Comparison of ENCODE assay signal across 8 cellular contexts in the genomic region with DNA sequence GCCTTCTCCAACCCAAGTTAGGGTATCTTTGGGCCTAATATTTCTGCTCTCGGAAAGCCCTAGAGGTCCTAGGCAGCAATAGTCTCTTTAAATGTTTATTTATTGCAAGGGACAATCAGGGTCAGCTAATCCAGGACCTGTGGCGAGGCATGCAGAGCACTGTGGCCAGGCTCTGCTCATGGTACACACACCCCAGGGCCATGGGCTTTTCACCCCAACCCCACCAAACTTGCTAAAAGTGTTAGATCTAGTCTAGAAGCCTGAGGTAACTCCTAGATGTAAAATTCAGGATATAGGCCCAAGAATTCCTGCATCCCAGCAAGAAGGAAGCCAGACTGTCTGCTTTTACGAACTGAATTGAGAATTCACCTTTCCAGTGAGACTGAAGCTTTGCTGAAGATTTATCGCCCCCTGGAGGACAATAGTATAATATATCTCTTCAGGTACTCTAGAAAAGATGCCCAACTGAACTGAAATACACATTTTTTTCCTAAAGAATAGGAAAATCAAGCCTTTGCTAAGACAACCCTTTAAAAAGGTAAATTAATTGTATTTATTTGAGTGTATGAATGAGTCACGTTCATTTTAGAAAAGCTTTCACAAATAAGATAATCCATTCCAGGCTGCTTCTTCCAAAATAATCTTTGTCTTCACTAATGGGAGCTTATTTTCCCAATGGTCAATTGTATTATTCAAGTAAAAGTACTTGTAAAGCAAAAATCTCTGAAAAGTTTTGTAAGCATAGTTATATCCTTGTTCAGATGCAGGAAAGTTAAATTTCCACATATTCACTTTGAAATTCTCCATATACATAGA.
DNase-seq lines count a peak whose midpoint lies in the region; ATAC-seq and TF ChIP-seq lines count a peak whose summit lies in the region.

No MANE protein-coding gene starts in this region.

- no TSS peak for BruUV-seq in mammary epithelial cell (replicated peaks; lab: Mats Ljungman, UMichigan)

- CTCF ChIA-PET in mammary epithelial cell (lab: Charles Lee; ENCODE audit: low non-redundant PET) = no interaction called here

- dilution Hi-C loops in mammary epithelial cell (cut with HindIII; ENCODE audit: low sequenced_read_pairs) = no loop called here

- H3K4me1 ChIP-seq in BLaER1 = peaks cover 5% of the 10 kb centered on the region; the same call in 1 of the 2 replicates
- H3K4me1 ChIP-seq in mammary epithelial cell (ENCODE audit: insufficient read depth, low read length) = no peaks in the 10 kb centered on the region
- H3K4me1 ChIP-seq in liver (ENCODE audit: control insufficient read depth in 4 of 4, insufficient read depth in 4 of 4, low read length in 3 of 4) = peaks cover 3 to 10% (median 5%) of the 10 kb centered on the region in 4 donors

- H4K20me1 ChIP-seq in BLaER1 (no peaks in the 10 kb centered on the region), mammary epithelial cell (ENCODE audit: insufficient read depth, low read length) (no peaks in the 10 kb centered on the region)

- WGBS in mammary epithelial cell (ENCODE audit: low coverage, missing lambda C conversion rate) = 28% methylated on average over 5 of the region's 5 CpGs
- WGBS in liver = 36% methylated on average over 5 of the region's 5 CpGs

- H3K27ac ChIP-seq in BLaER1 = peak overlapping the region; percentile 39; the same call in 1 of the 2 replicates
- no peak overlapping the region for H3K27ac ChIP-seq in mammary epithelial cell (ENCODE audit: insufficient read depth, low read depth, low read length)
- H3K27ac ChIP-seq in liver (ENCODE audit: low read depth in 1 of 2, low read length in 2 of 2) = no peak overlapping the region

- no peaks in the 10 kb centered on the region for H3K27me3 ChIP-seq in BLaER1
- H3K27me3 ChIP-seq in mammary epithelial cell (ENCODE audit: insufficient read depth, low read length) = no peaks in the 10 kb centered on the region
- H3K27me3 ChIP-seq in liver (ENCODE audit: control insufficient read depth in 4 of 4, insufficient read depth in 4 of 4, low read length in 3 of 4) = no peaks in the 10 kb centered on the region

- in situ Hi-C loops in mammary epithelial cell (cut with MboI; ENCODE audit: low sequenced_read_pairs in 2 of 2) = no loop called here

- TF ChIP-seq RAD21 in liver (IDR thresholded peaks at IDR 0.05) = peak; percentile 93

- TF ChIP-seq CTCF in mammary epithelial cell (conservative IDR thresholded peaks at IDR 0.05 in 1 of 2, IDR thresholded peaks at IDR 0.05 in 1 of 2; ENCODE audit: extremely low read depth in 1 of 2, insufficient read depth in 1 of 2, low read depth in 1 of 2, low read length in 2 of 2) (peak; percentile 51 to 65), liver (IDR thresholded peaks at IDR 0.05; ENCODE audit: low read depth, low read length, missing input control) (peak; percentile 58)

- H3K79me2 ChIP-seq in mammary epithelial cell (ENCODE audit: insufficient read depth, low read length) = no peaks in the 10 kb centered on the region

- no peak overlapping the region for H2AFZ ChIP-seq in mammary epithelial cell (ENCODE audit: low read depth, low read length)

- H3K36me3 ChIP-seq in BLaER1 (no peaks in the 10 kb centered on the region), mammary epithelial cell (ENCODE audit: insufficient read depth, low read length) (no peaks in the 10 kb centered on the region), liver (ENCODE audit: control insufficient read depth in 4 of 4, insufficient read depth in 3 of 4, low read depth in 1 of 4, low read length in 3 of 4) (no peaks in the 10 kb centered on the region)

- DNase-seq in NCI-H2171 (lab: John Stamatoyannopoulos, UW) = peak; percentile 23
- peak; percentile 11 for DNase-seq in mammary epithelial cell
- DNase-seq in effector CD8-positive, alpha-beta T cell (lab: John Stamatoyannopoulos, UW) = no peak
- DNase-seq in activated CD8-positive, alpha-beta memory T cell treated with anti-CD3 and anti-CD28 coated beads for 24 hours = no peak

- peak; percentile 73 for ATAC-seq in GM18858 (IDR thresholded peaks at IDR 0.05; ENCODE audit: unreplicated experiment)
- peak; percentile 70 for ATAC-seq in HG02973 (IDR thresholded peaks at IDR 0.05; ENCODE audit: unreplicated experiment)

- H3K4me3 ChIP-seq in BLaER1 = no peak overlapping the region
- no peak overlapping the region for H3K4me3 ChIP-seq in mammary epithelial cell (replicated peaks in 1 of 3; ENCODE audit: insufficient read depth in 1 of 3, low read depth in 2 of 3, low read length in 3 of 3)
- H3K4me3 ChIP-seq in liver (ENCODE audit: low read depth in 1 of 3, low read length in 3 of 3) = no peak overlapping the region

- intact Hi-C loops in mammary epithelial cell (cut with micrococcal nuclease) = loop anchor here (5.0 to 10.0 kb wide), 3 partner anchors 870 to 1940 kb away; no protein-coding TSS in a partner anchor

- H3K9ac ChIP-seq in BLaER1 (no peak overlapping the region), mammary epithelial cell (ENCODE audit: insufficient read depth, low read length) (no peak overlapping the region), liver (ENCODE audit: low read depth in 1 of 2, low read length in 2 of 2) (no peak overlapping the region)

- H3K4me2 ChIP-seq in BLaER1 (0 out of 2 replicates have a peak overlapping the region, but pooled peaks have one; percentile 12), mammary epithelial cell (ENCODE audit: insufficient read depth, low read depth, low read length) (no peak overlapping the region)

- H3K9me3 ChIP-seq in BLaER1 (peaks cover 19% of the 10 kb centered on the region), mammary epithelial cell (replicated peaks; ENCODE audit: insufficient read depth, low read length) (peaks cover 3% of the 10 kb centered on the region), liver (ENCODE audit: control insufficient read depth in 4 of 4, low read length in 3 of 4) (no peaks in the 10 kb centered on the region)

TF ChIP-seq in liver, 16 proteins besides CTCF, POLR2A, EP300 and RAD21:
- TF ChIP-seq, protein P1, sequence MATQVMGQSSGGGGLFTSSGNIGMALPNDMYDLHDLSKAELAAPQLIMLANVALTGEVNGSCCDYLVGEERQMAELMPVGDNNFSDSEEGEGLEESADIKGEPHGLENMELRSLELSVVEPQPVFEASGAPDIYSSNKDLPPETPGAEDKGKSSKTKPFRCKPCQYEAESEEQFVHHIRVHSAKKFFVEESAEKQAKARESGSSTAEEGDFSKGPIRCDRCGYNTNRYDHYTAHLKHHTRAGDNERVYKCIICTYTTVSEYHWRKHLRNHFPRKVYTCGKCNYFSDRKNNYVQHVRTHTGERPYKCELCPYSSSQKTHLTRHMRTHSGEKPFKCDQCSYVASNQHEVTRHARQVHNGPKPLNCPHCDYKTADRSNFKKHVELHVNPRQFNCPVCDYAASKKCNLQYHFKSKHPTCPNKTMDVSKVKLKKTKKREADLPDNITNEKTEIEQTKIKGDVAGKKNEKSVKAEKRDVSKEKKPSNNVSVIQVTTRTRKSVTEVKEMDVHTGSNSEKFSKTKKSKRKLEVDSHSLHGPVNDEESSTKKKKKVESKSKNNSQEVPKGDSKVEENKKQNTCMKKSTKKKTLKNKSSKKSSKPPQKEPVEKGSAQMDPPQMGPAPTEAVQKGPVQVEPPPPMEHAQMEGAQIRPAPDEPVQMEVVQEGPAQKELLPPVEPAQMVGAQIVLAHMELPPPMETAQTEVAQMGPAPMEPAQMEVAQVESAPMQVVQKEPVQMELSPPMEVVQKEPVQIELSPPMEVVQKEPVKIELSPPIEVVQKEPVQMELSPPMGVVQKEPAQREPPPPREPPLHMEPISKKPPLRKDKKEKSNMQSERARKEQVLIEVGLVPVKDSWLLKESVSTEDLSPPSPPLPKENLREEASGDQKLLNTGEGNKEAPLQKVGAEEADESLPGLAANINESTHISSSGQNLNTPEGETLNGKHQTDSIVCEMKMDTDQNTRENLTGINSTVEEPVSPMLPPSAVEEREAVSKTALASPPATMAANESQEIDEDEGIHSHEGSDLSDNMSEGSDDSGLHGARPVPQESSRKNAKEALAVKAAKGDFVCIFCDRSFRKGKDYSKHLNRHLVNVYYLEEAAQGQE (IDR thresholded peaks at IDR 0.05) = no peak
- TF ChIP-seq NR2F2 (IDR thresholded peaks at IDR 0.05) = no peak
- TF ChIP-seq FOXA1 (IDR thresholded peaks at IDR 0.05) = no peak
- no peak for TF ChIP-seq SP1 (IDR thresholded peaks at IDR 0.05)
- no peak for TF ChIP-seq FOXA2 (IDR thresholded peaks at IDR 0.05)
- TF ChIP-seq, protein P2, sequence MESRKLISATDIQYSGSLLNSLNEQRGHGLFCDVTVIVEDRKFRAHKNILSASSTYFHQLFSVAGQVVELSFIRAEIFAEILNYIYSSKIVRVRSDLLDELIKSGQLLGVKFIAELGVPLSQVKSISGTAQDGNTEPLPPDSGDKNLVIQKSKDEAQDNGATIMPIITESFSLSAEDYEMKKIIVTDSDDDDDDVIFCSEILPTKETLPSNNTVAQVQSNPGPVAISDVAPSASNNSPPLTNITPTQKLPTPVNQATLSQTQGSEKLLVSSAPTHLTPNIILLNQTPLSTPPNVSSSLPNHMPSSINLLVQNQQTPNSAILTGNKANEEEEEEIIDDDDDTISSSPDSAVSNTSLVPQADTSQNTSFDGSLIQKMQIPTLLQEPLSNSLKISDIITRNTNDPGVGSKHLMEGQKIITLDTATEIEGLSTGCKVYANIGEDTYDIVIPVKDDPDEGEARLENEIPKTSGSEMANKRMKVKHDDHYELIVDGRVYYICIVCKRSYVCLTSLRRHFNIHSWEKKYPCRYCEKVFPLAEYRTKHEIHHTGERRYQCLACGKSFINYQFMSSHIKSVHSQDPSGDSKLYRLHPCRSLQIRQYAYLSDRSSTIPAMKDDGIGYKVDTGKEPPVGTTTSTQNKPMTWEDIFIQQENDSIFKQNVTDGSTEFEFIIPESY (IDR thresholded peaks at IDR 0.05) = no peak
- TF ChIP-seq, protein P3, sequence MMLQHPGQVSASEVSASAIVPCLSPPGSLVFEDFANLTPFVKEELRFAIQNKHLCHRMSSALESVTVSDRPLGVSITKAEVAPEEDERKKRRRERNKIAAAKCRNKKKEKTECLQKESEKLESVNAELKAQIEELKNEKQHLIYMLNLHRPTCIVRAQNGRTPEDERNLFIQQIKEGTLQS (IDR thresholded peaks at IDR 0.05) = no peak
- TF ChIP-seq GABPA (IDR thresholded peaks at IDR 0.05 in 1 of 2, conservative IDR thresholded peaks at IDR 0.05 in 1 of 2) = no peak
- no peak for TF ChIP-seq HNF4G (IDR thresholded peaks at IDR 0.05)

Comparison
In these comparisons a context has a peak if more than half of its experiments do, and no peak if none do; other contexts are left out.
1. DNase-seq: peak in NCI-H2171 (single experiment) and mammary epithelial cell (single experiment); none in effector CD8-positive, alpha-beta T cell (single experiment) and activated CD8-positive, alpha-beta memory T cell treated with anti-CD3 and anti-CD28 coated beads for 24 hours (single experiment).